In genomic region chr3:8579101-8579500, GRCh38 we compare ENCODE assay signal across 10 cellular contexts.
DNase-seq lines count a peak whose midpoint lies in the region; ATAC-seq and TF ChIP-seq lines count a peak whose summit lies in the region.
"Had no signal": no experiment of that assay in that cellular context is flagged by ENCODE, and none has a peak within 500 bp of the region (broad histone marks: within the 10 kb centered on the region; RNA-seq: fewer than 3 reads in every experiment).

No MANE protein-coding gene starts in this region.

- no peak for TF ChIP-seq EP300 in suprapubic skin (IDR thresholded peaks at IDR 0.05)

- H4K8ac ChIP-seq in IMR-90 (ENCODE audit: low read depth in 2 of 2, low read length in 2 of 2): 0 out of 4 replicates have a peak overlapping the region, but pooled peaks of 1 of the 2 experiments have one; percentile 13

- peaks cover 66% of the 10 kb centered on the region for H3K4me1 Mint-ChIP-seq in osteocyte (ENCODE audit: unreplicated experiment)

- peaks cover 32% of the 10 kb centered on the region for H3K4me1 ChIP-seq in IMR-90 (ENCODE audit: control insufficient read depth, insufficient read depth, low read length)
- peaks cover 12% of the 10 kb centered on the region for H3K4me1 ChIP-seq in suprapubic skin
- no peaks in the 10 kb centered on the region for H3K4me1 ChIP-seq in mucosa of descending colon (ENCODE audit: low read depth)

- TF ChIP-seq POLR2A in IMR-90 (IDR thresholded peaks at IDR 0.05; ENCODE audit: low read depth, low read length) (no peak), suprapubic skin (IDR thresholded peaks at IDR 0.05) (no peak)

- TF ChIP-seq RAD21 in IMR-90 (IDR thresholded peaks at IDR 0.05; ENCODE audit: low read length): no peak

- H3K27ac ChIP-seq in IMR-90 (ENCODE audit: insufficient read depth, low read length) (no peak overlapping the region), suprapubic skin (no peak overlapping the region)

- H3K9ac ChIP-seq in IMR-90 (ENCODE audit: low read depth, low read length): no peak overlapping the region

- no peaks in the 10 kb centered on the region for H3K27me3 Mint-ChIP-seq in osteocyte (ENCODE audit: unreplicated experiment)
- H3K27me3 Mint-ChIP-seq: stimulated activated naive CD8-positive, alpha-beta T cell treated with anti-CD3 and anti-CD28 coated beads, Interleukin-15, Interleukin-2, amounts not matched to agents 100 ng/mL and 50 ng/mL, for 24 hours had no signal

- H3K23ac ChIP-seq in IMR-90 (ENCODE audit: low read depth, low read length): no peak overlapping the region

- BruUV-seq in IMR-90 (replicated peaks; lab: Mats Ljungman, UMichigan): no TSS peak

- H3K56ac ChIP-seq in IMR-90 (ENCODE audit: extremely low read depth, insufficient read depth, low read length): no peak overlapping the region

- no peak overlapping the region for H3K4me3 Mint-ChIP-seq in osteocyte (ENCODE audit: unreplicated experiment)
- H3K4me3 Mint-ChIP-seq: stimulated activated naive CD8-positive, alpha-beta T cell treated with anti-CD3 and anti-CD28 coated beads, Interleukin-15, Interleukin-2, amounts not matched to agents 100 ng/mL and 50 ng/mL, for 24 hours had no signal

- H3K36me3 ChIP-seq in IMR-90 (ENCODE audit: control insufficient read depth, insufficient read depth, low read length): no peaks in the 10 kb centered on the region
- no peaks in the 10 kb centered on the region for H3K36me3 ChIP-seq in suprapubic skin
- no peaks in the 10 kb centered on the region for H3K36me3 ChIP-seq in mucosa of descending colon (ENCODE audit: low read depth)

- peak overlapping the region; percentile 81 for H4K91ac ChIP-seq in IMR-90 (ENCODE audit: insufficient read depth, low read depth, low read length)

- peak overlapping the region; percentile 47; the same call in 2 of the 3 replicates for H2BK15ac ChIP-seq in IMR-90 (ENCODE audit: low read depth, low read length)

- no peak for TF ChIP-seq CTCF in IMR-90 (conservative IDR thresholded peaks at IDR 0.05; ENCODE audit: low read depth, low read length)
- TF ChIP-seq CTCF in osteocyte (IDR thresholded peaks at IDR 0.05): no peak
- TF ChIP-seq CTCF in suprapubic skin (IDR thresholded peaks at IDR 0.05): no peak
- no peak for TF ChIP-seq CTCF in mucosa of descending colon (IDR thresholded peaks at IDR 0.05)

- WGBS in IMR-90 (ENCODE audit: extremely low coverage in 2 of 2, insufficient read length in 1 of 2), 2 experiments: no CpG with 5 or more reads among the region's 5 CpGs
- WGBS in suprapubic skin: 35% methylated on average over 5 of the region's 5 CpGs

- H3K79me1 ChIP-seq in IMR-90 (ENCODE audit: low read depth in 1 of 2, low read length in 2 of 2): no peaks in the 10 kb centered on the region

- peak overlapping the region; percentile 77 for H3K4ac ChIP-seq in IMR-90 (ENCODE audit: low read depth, low read length)

- in situ Hi-C loops in IMR-90 (cut with MboI; ENCODE audit: low sequenced_read_pairs): no loop called here

- peak overlapping the region; percentile 24 for H4K5ac ChIP-seq in IMR-90 (ENCODE audit: low read depth, low read length)

- H2AFZ ChIP-seq in IMR-90 (replicated peaks; ENCODE audit: low read length, poor library complexity): no peak overlapping the region

- no peak overlapping the region for H2BK5ac ChIP-seq in IMR-90 (ENCODE audit: low read depth, low read length, poor library complexity, severe bottlenecking)

- H3K27me3 ChIP-seq in IMR-90 (ENCODE audit: control insufficient read depth, insufficient read depth, low read length) (no peaks in the 10 kb centered on the region), suprapubic skin (no peaks in the 10 kb centered on the region)

- H3K9me1 ChIP-seq in IMR-90 (ENCODE audit: insufficient read depth, low read length): peaks cover 27% of the 10 kb centered on the region

- H3K18ac ChIP-seq in IMR-90 (ENCODE audit: low read depth, low read length): peak overlapping the region; percentile 70

- no peak overlapping the region for H3K4me3 ChIP-seq in IMR-90 (ENCODE audit: insufficient read depth, low read depth, low read length)
- H3K4me3 ChIP-seq in suprapubic skin: no peak overlapping the region
- H3K4me3 ChIP-seq in mucosa of descending colon: no peak overlapping the region

- no peak overlapping the region for H3K4me2 ChIP-seq in IMR-90 (ENCODE audit: low read depth, low read length)

- peak overlapping the region; percentile 75 for H2BK20ac ChIP-seq in IMR-90 (ENCODE audit: low read depth, low read length)

- H3K36me3 Mint-ChIP-seq in osteocyte (ENCODE audit: unreplicated experiment): peaks cover 4% of the 10 kb centered on the region

- POLR2A ChIA-PET in IMR-90 (lab: Charles Lee; ENCODE audit: unreplicated experiment): no interaction called here

- H3K9me3 ChIP-seq in IMR-90 (ENCODE audit: control insufficient read depth, insufficient read depth, low read length) (no peaks in the 10 kb centered on the region), suprapubic skin (no peaks in the 10 kb centered on the region), mucosa of descending colon (no peaks in the 10 kb centered on the region)

- peak overlapping the region; percentile 96 for H2BK120ac ChIP-seq in IMR-90 (ENCODE audit: low read depth, low read length)

- H3K9me3 Mint-ChIP-seq in osteocyte (ENCODE audit: unreplicated experiment): no peaks in the 10 kb centered on the region
- H3K9me3 Mint-ChIP-seq: stimulated activated naive CD8-positive, alpha-beta T cell treated with anti-CD3 and anti-CD28 coated beads, Interleukin-15, Interleukin-2, amounts not matched to agents 100 ng/mL and 50 ng/mL, for 24 hours had no signal

- peak overlapping the region; percentile 81 for H3K14ac ChIP-seq in IMR-90 (replicated peaks; ENCODE audit: low read depth, low read length)

- intact Hi-C loops in IMR-90 (cut with micrococcal nuclease) (loop anchor here (5.0 kb wide), 1 partner anchor 43 kb away; no protein-coding TSS in a partner anchor), mucosa of descending colon (cut with DNase I, micrococcal nuclease) (no loop called here)

- H2AK5ac ChIP-seq in IMR-90 (ENCODE audit: low read depth, low read length): peak overlapping the region; percentile 42; the same call in 1 of the 2 replicates

- H2AK9ac ChIP-seq in IMR-90 (replicated peaks; ENCODE audit: low read depth, low read length, poor library complexity): no peak overlapping the region

- peaks cover 8% of the 10 kb centered on the region for H4K20me1 ChIP-seq in IMR-90 (ENCODE audit: insufficient read depth, low read length)

- dilution Hi-C loops in IMR-90 (cut with HindIII; ENCODE audit: low sequenced_read_pairs, unreplicated experiment): no loop called here

- peak overlapping the region; percentile 54 for H3K27ac Mint-ChIP-seq in osteocyte (ENCODE audit: unreplicated experiment)
- H3K27ac Mint-ChIP-seq: stimulated activated naive CD8-positive, alpha-beta T cell treated with anti-CD3 and anti-CD28 coated beads, Interleukin-15, Interleukin-2, amounts not matched to agents 100 ng/mL and 50 ng/mL, for 24 hours had no signal

- DNase-seq in IMR-90 (peak; percentile 42), osteocyte (ENCODE audit: extremely low spot score, unreplicated experiment) (no peak), suprapubic skin (ENCODE audit: low spot score in 2 of 2) (no peak), mucosa of descending colon (no peak), NCI-H1092 (lab: John Stamatoyannopoulos, UW) (no peak)
- DNase-seq in effector CD4-positive, alpha-beta T cell: no peak
- DNase-seq: NCI-H187 treated with DMSO at 0.1 percent for 48 hours had no signal

- ATAC-seq in GM19025 (IDR thresholded peaks at IDR 0.05; ENCODE audit: low read depth, unreplicated experiment): peak; percentile 99
- ATAC-seq in HG02678 (IDR thresholded peaks at IDR 0.05; ENCODE audit: unreplicated experiment): peak; percentile 98
- no peak for ATAC-seq in IMR-90 (ENCODE audit: low read depth)
- no peak for ATAC-seq in mucosa of descending colon

- CTCF ChIA-PET in IMR-90 (lab: Yijun Ruan, JAX): no interaction called here

TF ChIP-seq in IMR-90, 13 proteins besides CTCF, POLR2A, EP300 and RAD21:
- TF ChIP-seq NFE2L2 (IDR thresholded peaks at IDR 0.05; ENCODE audit: low read depth, low read length) (no peak), RCOR1 (IDR thresholded peaks at IDR 0.05; ENCODE audit: insufficient replicate concordance, low read length) (no peak), BHLHE40 (IDR thresholded peaks at IDR 0.05; ENCODE audit: low read depth, low read length) (no peak), FOS (IDR thresholded peaks at IDR 0.05; ENCODE audit: low read depth, low read length) (peak; percentile 25; the same call in 1 of the 2 replicates), SMC3 (IDR thresholded peaks at IDR 0.05; ENCODE audit: low read depth, low read length) (no peak), ELK1 (IDR thresholded peaks at IDR 0.05; ENCODE audit: borderline replicate concordance, low read depth, low read length) (no peak), MXI1 (IDR thresholded peaks at IDR 0.05; ENCODE audit: borderline replicate concordance, low read depth, low read length) (no peak)

Comparison
In these comparisons a context has a peak if more than half of its experiments do, and no peak if none do; other contexts are left out.
1. ATAC-seq: peak in GM19025 (single experiment) and HG02678 (single experiment); none in IMR-90 (single experiment) and mucosa of descending colon (single experiment).